In the genomic region with DNA sequence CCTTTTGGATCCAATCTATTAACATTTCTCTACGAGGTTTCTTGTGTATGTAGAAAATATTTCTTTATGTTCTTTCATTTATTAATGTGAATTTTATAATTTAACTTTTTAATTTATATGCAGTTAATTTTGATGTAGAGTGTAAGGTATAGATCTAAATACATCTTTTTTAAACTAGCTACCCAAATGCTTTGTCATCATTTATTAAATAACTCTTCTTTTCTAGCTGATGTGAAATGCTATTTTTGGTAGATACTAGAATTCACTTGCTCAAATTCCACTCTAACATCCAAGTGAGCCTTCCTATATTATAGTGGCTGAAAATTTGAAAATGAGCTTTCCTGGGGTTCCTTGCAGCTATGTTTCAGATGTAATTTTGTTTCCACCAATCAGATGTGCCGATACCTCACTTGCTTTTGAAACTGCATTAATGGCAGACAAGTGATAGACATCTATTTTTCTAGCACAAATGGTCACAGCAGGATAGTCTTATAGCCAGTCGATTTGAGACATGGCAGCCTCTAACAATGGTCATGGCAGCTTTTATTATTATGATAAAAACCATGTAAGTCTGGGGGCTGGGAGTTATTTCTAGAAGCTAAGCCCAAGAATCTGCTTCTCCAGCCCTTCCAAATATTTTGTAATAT, we compare ENCODE assay signal across 3 cellular contexts.
TF ChIP-seq lines count a peak whose summit lies in the region.

No MANE protein-coding gene starts in this region.

TF ChIP-seq in HepG2, 621 proteins besides CTCF, POLR2A, EP300 and RAD21:
- TF ChIP-seq PHF21A (CRISPR knock-in tag; IDR thresholded peaks at IDR 0.05) (no peak), SCMH1 (CRISPR knock-in tag; IDR thresholded peaks at IDR 0.05; ENCODE audit: borderline replicate concordance) (no peak), SIN3B (IDR thresholded peaks at IDR 0.05; ENCODE audit: low read length) (no peak), LCORL (IDR thresholded peaks at IDR 0.05) (no peak), LCORL (CRISPR knock-in tag; IDR thresholded peaks at IDR 0.05) (no peak), MAFK (conservative IDR thresholded peaks at IDR 0.05 in 1 of 2, IDR thresholded peaks at IDR 0.05 in 1 of 2; ENCODE audit: low read length in 2 of 2) (peak; percentile 58 to 69), JUN (CRISPR knock-in tag; IDR thresholded peaks at IDR 0.05) (no peak), FOXM1 (CRISPR knock-in tag; IDR thresholded peaks at IDR 0.05) (no peak), ZNF333 (CRISPR knock-in tag; IDR thresholded peaks at IDR 0.05; ENCODE audit: borderline replicate concordance) (no peak), MAFF (IDR thresholded peaks at IDR 0.05; ENCODE audit: low read depth, low read length) (0 out of 2 replicates have a peak, but pooled peaks have one; percentile 17), ZNF589 (CRISPR knock-in tag; conservative IDR thresholded peaks at IDR 0.05) (no peak)

TF ChIP-seq in GM12891, 5 proteins besides CTCF, POLR2A, EP300 and RAD21:
- no peak for TF ChIP-seq POU2F2 (IDR thresholded peaks at IDR 0.05; ENCODE audit: low read depth, low read length)
- TF ChIP-seq POLR2AphosphoS5 (IDR thresholded peaks at IDR 0.05; ENCODE audit: low read depth, low read length): no peak
TF ChIP-seq in GM12891: peak in this region for 0.

TF ChIP-seq in neural cell, 6 proteins besides CTCF, POLR2A, EP300 and RAD21:
- TF ChIP-seq MXI1 (conservative IDR thresholded peaks at IDR 0.05; ENCODE audit: poor library complexity, severe bottlenecking) (peak; percentile 17), POLR2AphosphoS5 (IDR thresholded peaks at IDR 0.05) (peak; percentile 87), EZH2 (IDR thresholded peaks at IDR 0.05; ENCODE audit: borderline replicate concordance, insufficient read depth, low read length, poor library complexity, severe bottlenecking) (no peak), TAF1 (IDR thresholded peaks at IDR 0.05; ENCODE audit: low read depth) (no peak)
- TF ChIP-seq, protein P1, sequence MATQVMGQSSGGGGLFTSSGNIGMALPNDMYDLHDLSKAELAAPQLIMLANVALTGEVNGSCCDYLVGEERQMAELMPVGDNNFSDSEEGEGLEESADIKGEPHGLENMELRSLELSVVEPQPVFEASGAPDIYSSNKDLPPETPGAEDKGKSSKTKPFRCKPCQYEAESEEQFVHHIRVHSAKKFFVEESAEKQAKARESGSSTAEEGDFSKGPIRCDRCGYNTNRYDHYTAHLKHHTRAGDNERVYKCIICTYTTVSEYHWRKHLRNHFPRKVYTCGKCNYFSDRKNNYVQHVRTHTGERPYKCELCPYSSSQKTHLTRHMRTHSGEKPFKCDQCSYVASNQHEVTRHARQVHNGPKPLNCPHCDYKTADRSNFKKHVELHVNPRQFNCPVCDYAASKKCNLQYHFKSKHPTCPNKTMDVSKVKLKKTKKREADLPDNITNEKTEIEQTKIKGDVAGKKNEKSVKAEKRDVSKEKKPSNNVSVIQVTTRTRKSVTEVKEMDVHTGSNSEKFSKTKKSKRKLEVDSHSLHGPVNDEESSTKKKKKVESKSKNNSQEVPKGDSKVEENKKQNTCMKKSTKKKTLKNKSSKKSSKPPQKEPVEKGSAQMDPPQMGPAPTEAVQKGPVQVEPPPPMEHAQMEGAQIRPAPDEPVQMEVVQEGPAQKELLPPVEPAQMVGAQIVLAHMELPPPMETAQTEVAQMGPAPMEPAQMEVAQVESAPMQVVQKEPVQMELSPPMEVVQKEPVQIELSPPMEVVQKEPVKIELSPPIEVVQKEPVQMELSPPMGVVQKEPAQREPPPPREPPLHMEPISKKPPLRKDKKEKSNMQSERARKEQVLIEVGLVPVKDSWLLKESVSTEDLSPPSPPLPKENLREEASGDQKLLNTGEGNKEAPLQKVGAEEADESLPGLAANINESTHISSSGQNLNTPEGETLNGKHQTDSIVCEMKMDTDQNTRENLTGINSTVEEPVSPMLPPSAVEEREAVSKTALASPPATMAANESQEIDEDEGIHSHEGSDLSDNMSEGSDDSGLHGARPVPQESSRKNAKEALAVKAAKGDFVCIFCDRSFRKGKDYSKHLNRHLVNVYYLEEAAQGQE (IDR thresholded peaks at IDR 0.05; ENCODE audit: borderline replicate concordance): no peak
